7 cellular contexts compared by ENCODE assay signal in genomic region chr2:211592006-211592405, GRCh38.
DNase-seq lines count a peak whose midpoint lies in the region; TF ChIP-seq lines count a peak whose summit lies in the region.
"Not testable (repeated sequence)": the region's sequence is repeated elsewhere in the genome, so short reads cannot be mapped to it uniquely, and the experiment has no call there.

No MANE protein-coding gene starts in this region.

- H3K9me3 ChIP-seq in HUES48 (ENCODE audit: control insufficient read depth, insufficient read depth, low read length); endodermal cell (ENCODE audit: control insufficient read depth, low read length): not testable (repeated sequence)

- peak overlapping the region; percentile 86 for H2AFZ ChIP-seq in ACC112 (ENCODE audit: low read length, unreplicated experiment)

- H3K27ac ChIP-seq in ACC112 (ENCODE audit: low read depth, low read length) = not testable (repeated sequence)
- H3K27ac ChIP-seq in HUES48 (ENCODE audit: low read depth, low read length) (peak overlapping the region; percentile 53), endodermal cell (ENCODE audit: low read depth, low read length) (peak overlapping the region; percentile 50)

- peak overlapping the region; percentile 95 for H3K27ac Mint-ChIP-seq in endodermal cell
- peak overlapping the region; percentile 73 for H3K27ac Mint-ChIP-seq in nephron progenitor cell
- peak overlapping the region; percentile 9 for H3K27ac Mint-ChIP-seq in progenitor cell of endocrine pancreas

- 57 to 79% methylated on average over 3 to 12 of the region's 12 CpGs for WGBS in endodermal cell (ENCODE audit: insufficient coverage in 1 of 2, insufficient read length in 1 of 2), 2 experiments

- H3K36me3 ChIP-seq in ACC112 (ENCODE audit: insufficient read depth, low read length); HUES48 (ENCODE audit: control insufficient read depth, insufficient read depth, low read length); endodermal cell (ENCODE audit: control insufficient read depth, insufficient read depth, low read length): not testable (repeated sequence)

- H3K4me1 Mint-ChIP-seq in endodermal cell = peaks cover 22% of the 10 kb centered on the region
- not testable (repeated sequence) for H3K4me1 Mint-ChIP-seq in nephron progenitor cell
- H3K4me1 Mint-ChIP-seq in progenitor cell of endocrine pancreas (ENCODE audit: low read depth) = peaks cover 27% of the 10 kb centered on the region

- H3K27me3 Mint-ChIP-seq in endodermal cell (ENCODE audit: insufficient read depth); nephron progenitor cell (ENCODE audit: low read depth, poor library complexity); progenitor cell of endocrine pancreas: not testable (repeated sequence)

- not testable (repeated sequence) for H3K4me1 ChIP-seq in ACC112 (ENCODE audit: control insufficient read depth, insufficient read depth, low read length, unreplicated experiment); HUES48 (ENCODE audit: control insufficient read depth, insufficient read depth, low read length); endodermal cell (ENCODE audit: control insufficient read depth, insufficient read depth, low read length)

- TF ChIP-seq CTCF in endodermal cell (conservative IDR thresholded peaks at IDR 0.05); nephron progenitor cell (IDR thresholded peaks at IDR 0.05); progenitor cell of endocrine pancreas (IDR thresholded peaks at IDR 0.05; ENCODE audit: unreplicated experiment): not testable (repeated sequence)

- DNase-seq in OCI-M1 (lab: John Stamatoyannopoulos, UW) (peak; percentile 46), left kidney (ENCODE audit: low read depth, low spot score) (peak; percentile 6)
- not testable (repeated sequence) for DNase-seq in endodermal cell; nephron progenitor cell; progenitor cell of endocrine pancreas (ENCODE audit: low spot score, unreplicated experiment)

- H3K9ac ChIP-seq in HUES48 (ENCODE audit: low read depth, low read length) = not testable (repeated sequence)
- peak overlapping the region; percentile 42 for H3K9ac ChIP-seq in endodermal cell (ENCODE audit: extremely low read depth, low read length, poor library complexity, severe bottlenecking)

- H3K79me2 ChIP-seq in ACC112 (ENCODE audit: control insufficient read depth, insufficient read depth, low read length, unreplicated experiment) = not testable (repeated sequence)

- peaks cover 10% of the 10 kb centered on the region for H3K27me3 ChIP-seq in ACC112 (ENCODE audit: insufficient read depth, low read length)
- not testable (repeated sequence) for H3K27me3 ChIP-seq in HUES48 (ENCODE audit: control insufficient read depth, insufficient read depth, low read length); endodermal cell (ENCODE audit: control insufficient read depth, insufficient read depth, low read length, poor library complexity, severe bottlenecking)

- H3K4me3 ChIP-seq in ACC112 (ENCODE audit: low read depth, low read length) (peak overlapping the region; percentile 62), endodermal cell (ENCODE audit: low read length) (peak overlapping the region; percentile 79)
- H3K4me3 ChIP-seq in HUES48 (ENCODE audit: low read depth, low read length) = not testable (repeated sequence)

- peaks cover 21% of the 10 kb centered on the region for H3K36me3 Mint-ChIP-seq in endodermal cell (ENCODE audit: low read depth)
- H3K36me3 Mint-ChIP-seq in nephron progenitor cell (ENCODE audit: low read depth); progenitor cell of endocrine pancreas (ENCODE audit: insufficient read depth): not testable (repeated sequence)

- H3K4me3 Mint-ChIP-seq in endodermal cell = peak overlapping the region; percentile 83
- not testable (repeated sequence) for H3K4me3 Mint-ChIP-seq in nephron progenitor cell
- peak overlapping the region; percentile 52 for H3K4me3 Mint-ChIP-seq in progenitor cell of endocrine pancreas (ENCODE audit: low read depth)

- peaks cover 10% of the 10 kb centered on the region for H3K9me3 Mint-ChIP-seq in endodermal cell
- H3K9me3 Mint-ChIP-seq in nephron progenitor cell; progenitor cell of endocrine pancreas (ENCODE audit: low read depth): not testable (repeated sequence)

Comparison
In these comparisons a context has a peak if more than half of its experiments do, and no peak if none do; other contexts are left out.
1. H3K27ac Mint-ChIP-seq: peak in every context shown above with its lines; median percentile 95 in endodermal cell; 73 in nephron progenitor cell; 9 in progenitor cell of endocrine pancreas.